ENCODE assay signal across 2 cellular contexts in genomic region chr10:122286872-122287271, GRCh38.
TF ChIP-seq lines count a peak whose summit lies in the region.

No MANE protein-coding gene starts in this region.

TF ChIP-seq in HCT116, 20 proteins besides CTCF, POLR2A, EP300 and RAD21 (continued from another document):
- no peak for TF ChIP-seq ZBTB33 (IDR thresholded peaks at IDR 0.05; ENCODE audit: extremely low read depth, insufficient replicate concordance, low read length)
- TF ChIP-seq POLR2AphosphoS5 (IDR thresholded peaks at IDR 0.05; ENCODE audit: low read depth, low read length), result no peak
- TF ChIP-seq EZH2phosphoT487 (IDR thresholded peaks at IDR 0.05; ENCODE audit: borderline replicate concordance), result no peak
- no peak for TF ChIP-seq ATF3 (IDR thresholded peaks at IDR 0.05)
- TF ChIP-seq EZH2 (IDR thresholded peaks at IDR 0.05), result no peak
- no peak for TF ChIP-seq CEBPB (IDR thresholded peaks at IDR 0.05; ENCODE audit: low read depth)
- no peak for TF ChIP-seq SRF (IDR thresholded peaks at IDR 0.05; ENCODE audit: low read depth)
- TF ChIP-seq FOSL1 (IDR thresholded peaks at IDR 0.05; ENCODE audit: low read depth), result peak; percentile 63
- 0 out of 2 replicates have a peak, but pooled peaks have one; percentile 30 for TF ChIP-seq MAX (IDR thresholded peaks at IDR 0.05)
- peak; percentile 32; the same call in 1 of the 2 replicates for TF ChIP-seq SP1 (IDR thresholded peaks at IDR 0.05; ENCODE audit: low read depth)

TF ChIP-seq in WTC11, 78 proteins besides CTCF, POLR2A, EP300 and RAD21:
- TF ChIP-seq ATF2 (CRISPR knock-in tag; IDR thresholded peaks at IDR 0.05; ENCODE audit: borderline replicate concordance, low read depth) (no peak), ESRRA (CRISPR knock-in tag; IDR thresholded peaks at IDR 0.05; ENCODE audit: borderline replicate concordance) (no peak), FOXJ3 (CRISPR knock-in tag; IDR thresholded peaks at IDR 0.05; ENCODE audit: borderline replicate concordance) (no peak), ZNF423 (CRISPR knock-in tag; IDR thresholded peaks at IDR 0.05) (peak; percentile 54; the same call in 1 of the 2 replicates), TEAD4 (CRISPR knock-in tag; IDR thresholded peaks at IDR 0.05) (no peak)
